ENCODE assay signal across 1 cellular context in the genomic region with DNA sequence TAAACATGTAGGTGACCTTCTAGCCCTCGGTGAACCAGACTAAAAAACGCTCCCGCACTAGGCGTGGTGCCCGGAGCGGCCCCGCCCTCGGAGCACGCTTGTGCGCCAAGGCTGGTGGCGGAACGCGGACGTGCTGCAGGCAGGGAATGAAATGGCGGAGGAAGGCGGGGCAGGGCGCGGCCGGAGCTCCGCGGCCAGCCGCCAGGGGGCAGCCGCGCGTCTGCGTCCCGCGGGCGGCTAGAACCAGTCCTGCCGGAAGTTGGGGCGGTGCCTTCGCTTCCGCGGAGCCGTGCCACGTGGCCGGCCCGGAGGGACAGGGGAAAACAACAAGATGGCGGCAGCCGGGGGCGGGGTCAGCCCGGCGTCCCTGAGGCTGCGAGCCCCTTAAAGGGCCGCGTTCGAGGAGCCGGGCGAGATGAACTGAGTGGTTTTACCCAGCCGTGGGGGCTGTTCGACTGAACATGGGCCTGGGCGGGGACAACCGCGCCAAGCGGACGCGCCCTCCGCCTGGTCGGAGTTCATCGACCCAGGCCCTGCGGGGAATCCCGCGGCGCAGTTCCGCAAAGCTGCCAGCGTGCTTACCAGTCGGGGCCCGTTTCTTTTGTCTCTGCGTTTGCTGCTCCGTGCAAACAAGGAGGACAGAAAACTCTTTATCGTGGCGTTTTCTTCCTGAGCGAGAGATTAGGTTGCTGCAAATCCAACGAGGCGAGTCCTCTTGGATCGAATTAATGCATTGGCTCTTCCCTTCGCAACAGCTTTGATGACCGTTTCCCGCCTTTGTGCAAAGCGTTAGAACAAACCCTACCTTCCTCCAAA.
A peak's percentile ranks its signal among the peaks of the same experiment; 100 is the strongest.
TF ChIP-seq lines count a peak whose summit lies in the region.

No MANE protein-coding gene starts in this region.

TF ChIP-seq in HepG2, 621 proteins besides CTCF, POLR2A, EP300 and RAD21 (continued from another document and continues in another):
- TF ChIP-seq, protein P1, sequence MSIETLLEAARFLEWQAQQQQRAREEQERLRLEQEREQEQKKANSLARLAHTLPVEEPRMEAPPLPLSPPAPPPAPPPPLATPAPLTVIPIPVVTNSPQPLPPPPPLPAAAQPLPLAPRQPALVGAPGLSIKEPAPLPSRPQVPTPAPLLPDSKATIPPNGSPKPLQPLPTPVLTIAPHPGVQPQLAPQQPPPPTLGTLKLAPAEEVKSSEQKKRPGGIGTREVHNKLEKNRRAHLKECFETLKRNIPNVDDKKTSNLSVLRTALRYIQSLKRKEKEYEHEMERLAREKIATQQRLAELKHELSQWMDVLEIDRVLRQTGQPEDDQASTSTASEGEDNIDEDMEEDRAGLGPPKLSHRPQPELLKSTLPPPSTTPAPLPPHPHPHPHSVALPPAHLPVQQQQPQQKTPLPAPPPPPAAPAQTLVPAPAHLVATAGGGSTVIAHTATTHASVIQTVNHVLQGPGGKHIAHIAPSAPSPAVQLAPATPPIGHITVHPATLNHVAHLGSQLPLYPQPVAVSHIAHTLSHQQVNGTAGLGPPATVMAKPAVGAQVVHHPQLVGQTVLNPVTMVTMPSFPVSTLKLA (IDR thresholded peaks at IDR 0.05), result peak; percentile 95
- TF ChIP-seq ZNF644 (CRISPR knock-in tag; IDR thresholded peaks at IDR 0.05; ENCODE audit: low read depth) (no peak), ZFP82 (CRISPR knock-in tag; IDR thresholded peaks at IDR 0.05; ENCODE audit: borderline replicate concordance) (peak; percentile 93), NR2C2 (CRISPR knock-in tag; IDR thresholded peaks at IDR 0.05; ENCODE audit: borderline replicate concordance) (peak; percentile 74), CENPX (CRISPR knock-in tag; IDR thresholded peaks at IDR 0.05) (no peak), ZNF354B (CRISPR knock-in tag; IDR thresholded peaks at IDR 0.05) (peak; percentile 96; the same call in 1 of the 2 replicates), ZNF468 (CRISPR knock-in tag; IDR thresholded peaks at IDR 0.05) (no peak), ZNF564 (CRISPR knock-in tag; IDR thresholded peaks at IDR 0.05) (peak; percentile 91), CBFB (CRISPR knock-in tag; IDR thresholded peaks at IDR 0.05) (peak; percentile 85), ZNF607 (CRISPR knock-in tag; IDR thresholded peaks at IDR 0.05; ENCODE audit: borderline replicate concordance) (peak; percentile 94; the same call in 1 of the 2 replicates), ZNF496 (CRISPR knock-in tag; IDR thresholded peaks at IDR 0.05; ENCODE audit: insufficient replicate concordance) (no peak), ZNF879 (CRISPR knock-in tag; IDR thresholded peaks at IDR 0.05) (no peak), ONECUT2 (CRISPR knock-in tag; IDR thresholded peaks at IDR 0.05) (peak; percentile 81), PHF8 (CRISPR knock-in tag; IDR thresholded peaks at IDR 0.05) (peak; percentile 73), ZNF441 (CRISPR knock-in tag; IDR thresholded peaks at IDR 0.05; ENCODE audit: borderline replicate concordance) (peak; percentile 42; the same call in 1 of the 2 replicates), PHB2 (IDR thresholded peaks at IDR 0.05; ENCODE audit: partially characterized antibody) (no peak), POLR2AphosphoS5 (IDR thresholded peaks at IDR 0.05; ENCODE audit: low read depth, low read length) (peak; percentile 66), NR2F1 (CRISPR knock-in tag; IDR thresholded peaks at IDR 0.05) (0 out of 4 replicates have a peak, but pooled peaks have one; percentile 7 to 36), ZNF776 (CRISPR knock-in tag; IDR thresholded peaks at IDR 0.05) (peak; percentile 75; the same call in 1 of the 2 replicates), SKI (IDR thresholded peaks at IDR 0.05; ENCODE audit: partially characterized antibody) (peak; percentile 74), ZNF30 (CRISPR knock-in tag; IDR thresholded peaks at IDR 0.05) (no peak), ZNF777 (CRISPR knock-in tag; IDR thresholded peaks at IDR 0.05) (no peak), RARG (CRISPR knock-in tag; IDR thresholded peaks at IDR 0.05; ENCODE audit: low read depth) (peak; percentile 61; the same call in 1 of the 2 replicates), KDM3A (CRISPR knock-in tag; IDR thresholded peaks at IDR 0.05; ENCODE audit: low read depth) (peak; percentile 80), SP1 (IDR thresholded peaks at IDR 0.05) (no peak), SP1 (CRISPR knock-in tag; IDR thresholded peaks at IDR 0.05) (peak; percentile 77; the same call in 1 of the 2 replicates), ZNF251 (CRISPR knock-in tag; IDR thresholded peaks at IDR 0.05) (no peak), ZNF549 (CRISPR knock-in tag; IDR thresholded peaks at IDR 0.05) (no peak; the same call in 1 of the 2 replicates), ZNF296 (CRISPR knock-in tag; conservative IDR thresholded peaks at IDR 0.05) (no peak)
- TF ChIP-seq, protein P2, sequence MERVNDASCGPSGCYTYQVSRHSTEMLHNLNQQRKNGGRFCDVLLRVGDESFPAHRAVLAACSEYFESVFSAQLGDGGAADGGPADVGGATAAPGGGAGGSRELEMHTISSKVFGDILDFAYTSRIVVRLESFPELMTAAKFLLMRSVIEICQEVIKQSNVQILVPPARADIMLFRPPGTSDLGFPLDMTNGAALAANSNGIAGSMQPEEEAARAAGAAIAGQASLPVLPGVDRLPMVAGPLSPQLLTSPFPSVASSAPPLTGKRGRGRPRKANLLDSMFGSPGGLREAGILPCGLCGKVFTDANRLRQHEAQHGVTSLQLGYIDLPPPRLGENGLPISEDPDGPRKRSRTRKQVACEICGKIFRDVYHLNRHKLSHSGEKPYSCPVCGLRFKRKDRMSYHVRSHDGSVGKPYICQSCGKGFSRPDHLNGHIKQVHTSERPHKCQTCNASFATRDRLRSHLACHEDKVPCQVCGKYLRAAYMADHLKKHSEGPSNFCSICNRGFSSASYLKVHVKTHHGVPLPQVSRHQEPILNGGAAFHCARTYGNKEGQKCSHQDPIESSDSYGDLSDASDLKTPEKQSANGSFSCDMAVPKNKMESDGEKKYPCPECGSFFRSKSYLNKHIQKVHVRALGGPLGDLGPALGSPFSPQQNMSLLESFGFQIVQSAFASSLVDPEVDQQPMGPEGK (CRISPR knock-in tag; IDR thresholded peaks at IDR 0.05), result peak; percentile 81
- TF ChIP-seq, protein P3, sequence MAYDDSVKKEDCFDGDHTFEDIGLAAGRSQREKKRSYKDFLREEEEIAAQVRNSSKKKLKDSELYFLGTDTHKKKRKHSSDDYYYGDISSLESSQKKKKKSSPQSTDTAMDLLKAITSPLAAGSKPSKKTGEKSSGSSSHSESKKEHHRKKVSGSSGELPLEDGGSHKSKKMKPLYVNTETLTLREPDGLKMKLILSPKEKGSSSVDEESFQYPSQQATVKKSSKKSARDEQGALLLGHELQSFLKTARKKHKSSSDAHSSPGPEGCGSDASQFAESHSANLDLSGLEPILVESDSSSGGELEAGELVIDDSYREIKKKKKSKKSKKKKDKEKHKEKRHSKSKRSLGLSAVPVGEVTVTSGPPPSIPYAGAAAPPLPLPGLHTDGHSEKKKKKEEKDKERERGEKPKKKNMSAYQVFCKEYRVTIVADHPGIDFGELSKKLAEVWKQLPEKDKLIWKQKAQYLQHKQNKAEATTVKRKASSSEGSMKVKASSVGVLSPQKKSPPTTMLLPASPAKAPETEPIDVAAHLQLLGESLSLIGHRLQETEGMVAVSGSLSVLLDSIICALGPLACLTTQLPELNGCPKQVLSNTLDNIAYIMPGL (CRISPR knock-in tag; IDR thresholded peaks at IDR 0.05; ENCODE audit: borderline replicate concordance in 1 of 2, low read depth in 1 of 2), result peak; percentile 96 to 98
- TF ChIP-seq, protein P4, sequence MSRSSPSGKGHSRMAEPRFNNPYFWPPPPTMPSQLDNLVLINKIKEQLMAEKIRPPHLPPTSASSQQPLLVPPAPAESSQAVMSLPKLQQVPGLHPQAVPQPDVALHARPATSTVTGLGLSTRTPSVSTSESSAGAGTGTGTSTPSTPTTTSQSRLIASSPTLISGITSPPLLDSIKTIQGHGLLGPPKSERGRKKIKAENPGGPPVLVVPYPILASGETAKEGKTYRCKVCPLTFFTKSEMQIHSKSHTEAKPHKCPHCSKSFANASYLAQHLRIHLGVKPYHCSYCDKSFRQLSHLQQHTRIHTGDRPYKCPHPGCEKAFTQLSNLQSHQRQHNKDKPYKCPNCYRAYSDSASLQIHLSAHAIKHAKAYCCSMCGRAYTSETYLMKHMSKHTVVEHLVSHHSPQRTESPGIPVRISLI (CRISPR knock-in tag; IDR thresholded peaks at IDR 0.05; ENCODE audit: borderline replicate concordance), result peak; percentile 70; the same call in 1 of the 2 replicates
- TF ChIP-seq, protein P5, sequence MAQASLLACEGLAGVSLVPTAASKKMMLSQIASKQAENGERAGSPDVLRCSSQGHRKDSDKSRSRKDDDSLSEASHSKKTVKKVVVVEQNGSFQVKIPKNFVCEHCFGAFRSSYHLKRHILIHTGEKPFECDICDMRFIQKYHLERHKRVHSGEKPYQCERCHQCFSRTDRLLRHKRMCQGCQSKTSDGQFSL (CRISPR knock-in tag; IDR thresholded peaks at IDR 0.05), result 0 out of 2 replicates have a peak, but pooled peaks have one; percentile 29
- TF ChIP-seq, protein P6, sequence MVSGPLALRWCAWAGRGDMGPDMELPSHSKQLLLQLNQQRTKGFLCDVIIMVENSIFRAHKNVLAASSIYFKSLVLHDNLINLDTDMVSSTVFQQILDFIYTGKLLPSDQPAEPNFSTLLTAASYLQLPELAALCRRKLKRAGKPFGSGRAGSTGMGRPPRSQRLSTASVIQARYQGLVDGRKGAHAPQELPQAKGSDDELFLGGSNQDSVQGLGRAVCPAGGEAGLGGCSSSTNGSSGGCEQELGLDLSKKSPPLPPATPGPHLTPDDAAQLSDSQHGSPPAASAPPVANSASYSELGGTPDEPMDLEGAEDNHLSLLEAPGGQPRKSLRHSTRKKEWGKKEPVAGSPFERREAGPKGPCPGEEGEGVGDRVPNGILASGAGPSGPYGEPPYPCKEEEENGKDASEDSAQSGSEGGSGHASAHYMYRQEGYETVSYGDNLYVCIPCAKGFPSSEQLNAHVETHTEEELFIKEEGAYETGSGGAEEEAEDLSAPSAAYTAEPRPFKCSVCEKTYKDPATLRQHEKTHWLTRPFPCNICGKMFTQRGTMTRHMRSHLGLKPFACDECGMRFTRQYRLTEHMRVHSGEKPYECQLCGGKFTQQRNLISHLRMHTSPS (CRISPR knock-in tag; IDR thresholded peaks at IDR 0.05; ENCODE audit: low read depth), result no peak; the same call in 1 of the 2 replicates
- TF ChIP-seq, protein P7, sequence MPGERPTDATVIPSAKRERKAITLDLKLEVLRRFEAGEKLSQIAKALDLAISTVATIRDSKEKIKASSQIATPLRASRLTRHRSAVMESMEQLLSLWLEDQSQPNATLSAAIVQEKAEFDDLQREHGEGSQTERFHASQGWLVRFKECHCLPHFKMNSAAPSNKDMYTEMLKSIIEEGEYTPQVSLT (CRISPR knock-in tag; IDR thresholded peaks at IDR 0.05; ENCODE audit: borderline replicate concordance, low read depth), result peak; percentile 32; the same call in 1 of the 2 replicates
- TF ChIP-seq, protein P8, sequence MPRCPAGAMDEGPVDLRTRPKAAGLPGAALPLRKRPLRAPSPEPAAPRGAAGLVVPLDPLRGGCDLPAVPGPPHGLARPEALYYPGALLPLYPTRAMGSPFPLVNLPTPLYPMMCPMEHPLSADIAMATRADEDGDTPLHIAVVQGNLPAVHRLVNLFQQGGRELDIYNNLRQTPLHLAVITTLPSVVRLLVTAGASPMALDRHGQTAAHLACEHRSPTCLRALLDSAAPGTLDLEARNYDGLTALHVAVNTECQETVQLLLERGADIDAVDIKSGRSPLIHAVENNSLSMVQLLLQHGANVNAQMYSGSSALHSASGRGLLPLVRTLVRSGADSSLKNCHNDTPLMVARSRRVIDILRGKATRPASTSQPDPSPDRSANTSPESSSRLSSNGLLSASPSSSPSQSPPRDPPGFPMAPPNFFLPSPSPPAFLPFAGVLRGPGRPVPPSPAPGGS (CRISPR knock-in tag; IDR thresholded peaks at IDR 0.05), result peak; percentile 88; the same call in 1 of the 2 replicates
- TF ChIP-seq, protein P9, sequence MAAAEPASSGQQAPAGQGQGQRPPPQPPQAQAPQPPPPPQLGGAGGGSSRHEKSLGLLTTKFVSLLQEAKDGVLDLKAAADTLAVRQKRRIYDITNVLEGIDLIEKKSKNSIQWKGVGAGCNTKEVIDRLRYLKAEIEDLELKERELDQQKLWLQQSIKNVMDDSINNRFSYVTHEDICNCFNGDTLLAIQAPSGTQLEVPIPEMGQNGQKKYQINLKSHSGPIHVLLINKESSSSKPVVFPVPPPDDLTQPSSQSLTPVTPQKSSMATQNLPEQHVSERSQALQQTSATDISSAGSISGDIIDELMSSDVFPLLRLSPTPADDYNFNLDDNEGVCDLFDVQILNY (CRISPR knock-in tag; conservative IDR thresholded peaks at IDR 0.05), result peak; percentile 16; the same call in 1 of the 2 replicates
- TF ChIP-seq, protein P10, sequence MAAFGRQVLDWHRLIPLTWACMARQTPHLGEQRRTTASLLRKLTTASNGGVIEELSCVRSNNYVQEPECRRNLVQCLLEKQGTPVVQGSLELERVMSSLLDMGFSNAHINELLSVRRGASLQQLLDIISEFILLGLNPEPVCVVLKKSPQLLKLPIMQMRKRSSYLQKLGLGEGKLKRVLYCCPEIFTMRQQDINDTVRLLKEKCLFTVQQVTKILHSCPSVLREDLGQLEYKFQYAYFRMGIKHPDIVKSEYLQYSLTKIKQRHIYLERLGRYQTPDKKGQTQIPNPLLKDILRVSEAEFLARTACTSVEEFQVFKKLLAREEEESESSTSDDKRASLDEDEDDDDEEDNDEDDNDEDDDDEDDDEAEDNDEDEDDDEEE (CRISPR knock-in tag; IDR thresholded peaks at IDR 0.05), result peak; percentile 84
- TF ChIP-seq, protein P11, sequence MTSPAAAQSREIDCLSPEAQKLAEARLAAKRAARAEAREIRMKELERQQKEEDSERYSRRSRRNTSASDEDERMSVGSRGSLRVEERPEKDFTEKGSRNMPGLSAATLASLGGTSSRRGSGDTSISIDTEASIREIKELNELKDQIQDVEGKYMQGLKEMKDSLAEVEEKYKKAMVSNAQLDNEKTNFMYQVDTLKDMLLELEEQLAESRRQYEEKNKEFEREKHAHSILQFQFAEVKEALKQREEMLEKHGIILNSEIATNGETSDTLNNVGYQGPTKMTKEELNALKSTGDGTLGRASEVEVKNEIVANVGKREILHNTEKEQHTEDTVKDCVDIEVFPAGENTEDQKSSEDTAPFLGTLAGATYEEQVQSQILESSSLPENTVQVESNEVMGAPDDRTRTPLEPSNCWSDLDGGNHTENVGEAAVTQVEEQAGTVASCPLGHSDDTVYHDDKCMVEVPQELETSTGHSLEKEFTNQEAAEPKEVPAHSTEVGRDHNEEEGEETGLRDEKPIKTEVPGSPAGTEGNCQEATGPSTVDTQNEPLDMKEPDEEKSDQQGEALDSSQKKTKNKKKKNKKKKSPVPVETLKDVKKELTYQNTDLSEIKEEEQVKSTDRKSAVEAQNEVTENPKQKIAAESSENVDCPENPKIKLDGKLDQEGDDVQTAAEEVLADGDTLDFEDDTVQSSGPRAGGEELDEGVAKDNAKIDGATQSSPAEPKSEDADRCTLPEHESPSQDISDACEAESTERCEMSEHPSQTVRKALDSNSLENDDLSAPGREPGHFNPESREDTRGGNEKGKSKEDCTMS (CRISPR knock-in tag; conservative IDR thresholded peaks at IDR 0.05), result no peak
- TF ChIP-seq, protein P12, sequence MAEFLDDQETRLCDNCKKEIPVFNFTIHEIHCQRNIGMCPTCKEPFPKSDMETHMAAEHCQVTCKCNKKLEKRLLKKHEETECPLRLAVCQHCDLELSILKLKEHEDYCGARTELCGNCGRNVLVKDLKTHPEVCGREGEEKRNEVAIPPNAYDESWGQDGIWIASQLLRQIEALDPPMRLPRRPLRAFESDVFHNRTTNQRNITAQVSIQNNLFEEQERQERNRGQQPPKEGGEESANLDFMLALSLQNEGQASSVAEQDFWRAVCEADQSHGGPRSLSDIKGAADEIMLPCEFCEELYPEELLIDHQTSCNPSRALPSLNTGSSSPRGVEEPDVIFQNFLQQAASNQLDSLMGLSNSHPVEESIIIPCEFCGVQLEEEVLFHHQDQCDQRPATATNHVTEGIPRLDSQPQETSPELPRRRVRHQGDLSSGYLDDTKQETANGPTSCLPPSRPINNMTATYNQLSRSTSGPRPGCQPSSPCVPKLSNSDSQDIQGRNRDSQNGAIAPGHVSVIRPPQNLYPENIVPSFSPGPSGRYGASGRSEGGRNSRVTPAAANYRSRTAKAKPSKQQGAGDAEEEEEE (CRISPR knock-in tag; IDR thresholded peaks at IDR 0.05; ENCODE audit: borderline replicate concordance), result peak; percentile 68; the same call in 1 of the 2 replicates
